Comparison of ENCODE assay signal across 18 cellular contexts in the genomic region with DNA sequence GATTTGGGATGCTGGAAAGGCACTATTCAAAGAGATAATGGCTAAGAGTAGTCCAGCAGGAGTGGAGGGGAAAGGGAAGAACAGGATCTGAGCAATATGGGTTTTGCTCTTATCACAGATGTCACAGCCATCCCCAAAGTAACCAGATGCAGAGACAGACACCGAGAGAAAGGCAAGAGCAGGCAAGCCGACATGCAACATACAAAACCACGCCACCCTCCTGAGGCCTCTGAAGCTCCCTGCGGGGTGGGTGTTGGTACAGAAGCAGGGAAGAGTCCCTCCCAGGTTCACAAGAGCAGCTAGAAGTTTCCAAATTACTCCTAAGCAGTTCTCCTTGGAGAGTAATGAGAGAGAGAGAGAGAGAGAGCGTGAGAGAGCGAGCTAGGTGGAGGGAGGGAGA. TPM values are rescaled to one million over a fixed set of nuclear protein-coding genes. Genes with fewer than 3 reads are reported as not detected.
A peak's percentile ranks its signal among the peaks of the same experiment; 100 is the strongest.
DNase-seq lines count a peak whose midpoint lies in the region; ATAC-seq and TF ChIP-seq lines count a peak whose summit lies in the region.
"Had no signal": no experiment of that assay in that cellular context is flagged by ENCODE, and none has a peak within 500 bp of the region (broad histone marks: within the 10 kb centered on the region; RNA-seq: fewer than 3 reads in every experiment).

No MANE protein-coding gene starts in this region.

- TF ChIP-seq POLR2A in breast epithelium (IDR thresholded peaks at IDR 0.05), result no peak

- dilution Hi-C loops in mammary epithelial cell (cut with HindIII; ENCODE audit: low sequenced_read_pairs), result no loop called here

- H3K4me1 Mint-ChIP-seq in glutamatergic neuron (ENCODE audit: low read depth, unreplicated experiment) (peaks cover 21% of the 10 kb centered on the region), osteocyte (ENCODE audit: unreplicated experiment) (no peaks in the 10 kb centered on the region)
- H3K4me1 Mint-ChIP-seq: CD4-positive, CD25-positive, alpha-beta regulatory T cell had no signal

- H3K27me3 ChIP-seq in mammary epithelial cell (ENCODE audit: insufficient read depth, low read length), result no peaks in the 10 kb centered on the region
- H3K27me3 ChIP-seq in breast epithelium, result peaks cover 0 to 4% of the 10 kb centered on the region in 2 donors
- H3K27me3 ChIP-seq: BLaER1 treated with 17β-estradiol and CSF1 and Interleukin-3, amounts not matched to agents 10 nM and 100 nM had no signal

- peaks cover 9% of the 10 kb centered on the region for H3K9me3 Mint-ChIP-seq in glutamatergic neuron (ENCODE audit: unreplicated experiment)
- peaks cover 4% of the 10 kb centered on the region for H3K9me3 Mint-ChIP-seq in osteocyte (ENCODE audit: unreplicated experiment)

- intact Hi-C loops in mammary epithelial cell (cut with micrococcal nuclease) (no loop called here), breast epithelium (cut with DNase I; ENCODE audit: low total_unique reads) (no loop called here)

- H3K4me3 ChIP-seq in mammary epithelial cell (replicated peaks in 1 of 3; ENCODE audit: insufficient read depth in 1 of 3, low read depth in 2 of 3, low read length in 3 of 3), result no peak overlapping the region
- no peak overlapping the region for H3K4me3 ChIP-seq in breast epithelium
- H3K4me3 ChIP-seq: BLaER1 treated with 17β-estradiol and CSF1 and Interleukin-3, amounts not matched to agents 10 nM and 100 nM had no signal

- in situ Hi-C loops in mammary epithelial cell (cut with MboI; ENCODE audit: low sequenced_read_pairs in 2 of 2), result no loop called here

- H3K9me3 ChIP-seq in mammary epithelial cell (replicated peaks; ENCODE audit: insufficient read depth, low read length) (no peaks in the 10 kb centered on the region), breast epithelium (peaks cover 0 to 14% of the 10 kb centered on the region in 2 donors)

- H3K4me3 Mint-ChIP-seq in glutamatergic neuron (ENCODE audit: unreplicated experiment) (peak overlapping the region; percentile 63), osteocyte (ENCODE audit: unreplicated experiment) (no peak overlapping the region)
- H3K4me3 Mint-ChIP-seq: CD4-positive, CD25-positive, alpha-beta regulatory T cell had no signal

- no peaks in the 10 kb centered on the region for H3K36me3 ChIP-seq in mammary epithelial cell (ENCODE audit: insufficient read depth, low read length)
- no peaks in the 10 kb centered on the region for H3K36me3 ChIP-seq in breast epithelium
- H3K36me3 ChIP-seq: BLaER1 treated with 17β-estradiol and CSF1 and Interleukin-3, amounts not matched to agents 10 nM and 100 nM had no signal

- no TSS peak for BruUV-seq in mammary epithelial cell (replicated peaks; lab: Mats Ljungman, UMichigan)

- peak overlapping the region; percentile 52 for H2AFZ ChIP-seq in mammary epithelial cell (ENCODE audit: low read depth, low read length)

- DNase-seq in mammary epithelial cell (no peak), breast epithelium (ENCODE audit: low spot score in 2 of 2) (no peak), NCI-H1694 treated with DMSO at 0.1 percent for 48 hours (lab: John Stamatoyannopoulos, UW) (peak; percentile 31), glutamatergic neuron (no peak), osteocyte (ENCODE audit: extremely low spot score, unreplicated experiment) (peak; percentile 46), NCI-H2107 treated with DMSO at 0.1 percent for 48 hours (lab: John Stamatoyannopoulos, UW; ENCODE audit: unreplicated experiment) (no peak)
- DNase-seq: ACHN; Calu3; CD4-positive, CD25-positive, alpha-beta regulatory T cell; DMS153; IMR-90 had no signal

- WGBS in mammary epithelial cell (ENCODE audit: low coverage, missing lambda C conversion rate), result 34% methylated on average over 6 of the region's 6 CpGs

- no peak for TF ChIP-seq CTCF in mammary epithelial cell (conservative IDR thresholded peaks at IDR 0.05 in 1 of 2, IDR thresholded peaks at IDR 0.05 in 1 of 2; ENCODE audit: extremely low read depth in 1 of 2, insufficient read depth in 1 of 2, low read depth in 1 of 2, low read length in 2 of 2)
- TF ChIP-seq CTCF in breast epithelium (IDR thresholded peaks at IDR 0.05), result no peak
- no peak for TF ChIP-seq CTCF in glutamatergic neuron (IDR thresholded peaks at IDR 0.05; ENCODE audit: partially characterized antibody, unreplicated experiment)
- TF ChIP-seq CTCF in osteocyte (IDR thresholded peaks at IDR 0.05), result no peak

- H3K27ac ChIP-seq in mammary epithelial cell (ENCODE audit: insufficient read depth, low read depth, low read length) (no peak overlapping the region), breast epithelium (no peak overlapping the region)
- H3K27ac ChIP-seq: BLaER1 treated with 17β-estradiol and CSF1 and Interleukin-3, amounts not matched to agents 10 nM and 100 nM had no signal

- H3K27ac Mint-ChIP-seq in glutamatergic neuron (ENCODE audit: unreplicated experiment) (peak overlapping the region; percentile 89), osteocyte (ENCODE audit: unreplicated experiment) (no peak overlapping the region)
- H3K27ac Mint-ChIP-seq: CD4-positive, CD25-positive, alpha-beta regulatory T cell had no signal

- H3K4me1 ChIP-seq in mammary epithelial cell (ENCODE audit: insufficient read depth, low read length), result peaks cover 9% of the 10 kb centered on the region
- H3K4me1 ChIP-seq in breast epithelium, result no peaks in the 10 kb centered on the region
- H3K4me1 ChIP-seq: BLaER1 treated with 17β-estradiol and CSF1 and Interleukin-3, amounts not matched to agents 10 nM and 100 nM had no signal

- H3K9ac ChIP-seq in mammary epithelial cell (ENCODE audit: insufficient read depth, low read length), result no peak overlapping the region
- H3K9ac ChIP-seq: BLaER1 treated with 17β-estradiol and CSF1 and Interleukin-3, amounts not matched to agents 10 nM and 100 nM had no signal

- H3K36me3 Mint-ChIP-seq in glutamatergic neuron (ENCODE audit: unreplicated experiment) (peaks cover 9% of the 10 kb centered on the region), osteocyte (ENCODE audit: unreplicated experiment) (no peaks in the 10 kb centered on the region)
- H3K36me3 Mint-ChIP-seq: CD4-positive, CD25-positive, alpha-beta regulatory T cell had no signal

- no peaks in the 10 kb centered on the region for H4K20me1 ChIP-seq in mammary epithelial cell (ENCODE audit: insufficient read depth, low read length)
- H4K20me1 ChIP-seq: BLaER1 treated with 17β-estradiol and CSF1 and Interleukin-3, amounts not matched to agents 10 nM and 100 nM had no signal

- CTCF ChIA-PET in mammary epithelial cell (lab: Charles Lee; ENCODE audit: low non-redundant PET), result no interaction called here

- H3K79me2 ChIP-seq in mammary epithelial cell (ENCODE audit: insufficient read depth, low read length), result no peaks in the 10 kb centered on the region

- peaks cover 6% of the 10 kb centered on the region for H3K27me3 Mint-ChIP-seq in glutamatergic neuron (ENCODE audit: unreplicated experiment)
- H3K27me3 Mint-ChIP-seq in osteocyte (ENCODE audit: unreplicated experiment), result peaks cover 45% of the 10 kb centered on the region

- ATAC-seq in HG02973 (IDR thresholded peaks at IDR 0.05; ENCODE audit: unreplicated experiment) (no peak), GM21825 (IDR thresholded peaks at IDR 0.05; ENCODE audit: unreplicated experiment) (no peak)
- ATAC-seq: HCT116 had no signal

- no peak overlapping the region for H3K4me2 ChIP-seq in mammary epithelial cell (ENCODE audit: insufficient read depth, low read depth, low read length)

RNA-seq across cellular contexts. Expression of a gene that starts 10.8 kb away (rescaled TPM):
- total RNA-seq in mammary epithelial cell (not detected), breast epithelium (not detected), glutamatergic neuron (ENCODE audit: unreplicated experiment) (0.25 TPM), osteocyte (not detected in 2 replicates)
- polyA plus RNA-seq in mammary epithelial cell, result not detected
- not detected for polyA minus RNA-seq in mammary epithelial cell
- total RNA-seq: A172; Calu3; CD4-positive, CD25-positive, alpha-beta regulatory T cell; Daoy; HT-29; IMR-90 had no signal
- polyA plus RNA-seq: CD4-positive, CD25-positive, alpha-beta regulatory T cell; IMR-90 had no signal

RNA-seq across cellular contexts. Expression of a gene that starts 54.8 kb away (rescaled TPM):
- total RNA-seq in mammary epithelial cell (not detected), breast epithelium (not detected), glutamatergic neuron (ENCODE audit: unreplicated experiment) (15.4 TPM), osteocyte (not detected in 2 replicates)
- not detected for polyA plus RNA-seq in mammary epithelial cell
- polyA minus RNA-seq in mammary epithelial cell, result not detected
- total RNA-seq: A172; Calu3; CD4-positive, CD25-positive, alpha-beta regulatory T cell; Daoy; HT-29; IMR-90 had no signal
- polyA plus RNA-seq: CD4-positive, CD25-positive, alpha-beta regulatory T cell; IMR-90 had no signal

RNA-seq across cellular contexts. Expression of a gene that starts 58.6 kb away (rescaled TPM):
- total RNA-seq in mammary epithelial cell, result not detected
- polyA plus RNA-seq in mammary epithelial cell, result not detected
- not detected for polyA minus RNA-seq in mammary epithelial cell
- not detected for total RNA-seq in breast epithelium
- total RNA-seq in glutamatergic neuron (ENCODE audit: unreplicated experiment), result 21.5 TPM
- total RNA-seq in osteocyte, result 0.32 and 0.34 TPM in 2 replicates
- total RNA-seq: A172; Calu3; CD4-positive, CD25-positive, alpha-beta regulatory T cell; Daoy; HT-29; IMR-90 had no signal
- polyA plus RNA-seq: CD4-positive, CD25-positive, alpha-beta regulatory T cell; IMR-90 had no signal

Comparison
In these comparisons a context has a peak if more than half of its experiments do, and no peak if none do; other contexts are left out.
1. DNase-seq: peak in NCI-H1694 treated with DMSO at 0.1 percent for 48 hours (single experiment) and osteocyte (single experiment); none in mammary epithelial cell (single experiment), breast epithelium (0 of 2), glutamatergic neuron (single experiment) and NCI-H2107 treated with DMSO at 0.1 percent for 48 hours (single experiment).
2. RNA of a gene that starts 54.8 kb away (total RNA-seq): 15.4 TPM in glutamatergic neuron (single experiment); not detected in mammary epithelial cell, not detected in breast epithelium and not detected in osteocyte; every median in the first group is over 10 times any median in the second.
3. RNA of a gene that starts 58.6 kb away (total RNA-seq): 21.5 TPM in glutamatergic neuron (single experiment); 0.32 to 0.34 TPM in osteocyte, not detected in mammary epithelial cell and not detected in breast epithelium; every median in the first group is over 10 times any median in the second.